ENCODE assay signal across 8 cellular contexts in the genomic region with DNA sequence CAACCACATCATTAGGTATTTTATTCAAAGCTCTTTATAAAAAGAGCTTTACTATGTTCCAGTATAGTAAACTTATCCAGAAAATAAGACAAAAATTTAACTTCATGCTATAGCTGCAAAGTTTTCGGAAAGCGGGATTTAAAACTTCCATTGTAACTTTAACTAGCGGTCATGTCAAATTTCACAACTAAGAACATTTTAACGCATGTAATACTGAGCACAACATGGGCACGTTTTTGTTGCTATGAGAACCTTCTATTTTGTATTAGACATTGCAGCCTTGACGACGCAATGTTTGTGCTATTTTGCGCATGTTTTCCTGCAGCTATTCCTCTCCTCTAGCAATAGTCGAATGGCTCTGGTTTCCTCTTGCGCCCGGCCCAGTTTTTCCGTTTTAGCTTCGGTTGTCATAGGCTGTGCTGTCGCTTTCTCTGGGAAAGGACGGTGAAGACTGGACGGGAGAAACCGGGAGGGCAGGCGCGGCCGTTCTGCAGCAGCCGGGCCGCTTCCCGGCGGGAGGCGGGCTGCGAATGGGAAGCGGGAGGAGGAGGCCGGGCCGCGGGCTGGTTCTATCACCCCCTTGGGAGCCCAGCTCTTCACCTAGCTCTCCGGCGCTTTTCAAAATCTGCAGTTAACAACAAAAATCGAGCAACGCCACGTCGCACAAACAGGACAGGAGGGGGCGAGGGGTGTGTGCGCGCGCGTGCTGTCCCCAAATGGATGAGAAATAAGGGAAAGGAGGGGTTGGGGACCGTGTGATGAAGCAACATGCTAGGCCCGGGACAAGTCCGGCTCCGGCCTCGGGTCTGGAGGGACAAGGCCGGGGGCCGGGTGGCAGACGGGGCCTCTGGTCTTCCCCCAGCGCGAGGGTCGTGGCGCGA.
DNase-seq lines count a peak whose midpoint lies in the region; ATAC-seq, FAIRE-seq and TF ChIP-seq lines count a peak whose summit lies in the region.

No MANE protein-coding gene starts in this region.

- POLR2A ChIA-PET in A549 (lab: Yijun Ruan, JAX): interaction anchor here (0.6 to 5.0 kb wide), 7 partner anchors 10 to 135 kb away, joined by 3 to 102 read pairs (median 4); partner anchors contain the start of genes COX20 and HNRNPU

- CTCF ChIA-PET in A549 (lab: Yijun Ruan, JAX): interaction anchor here (1.3 to 1.8 kb wide), 4 partner anchors 15 to 74 kb away, joined by 3 to 8 read pairs (median 5); no protein-coding TSS in a partner anchor

- peak overlapping the region; percentile 93 for H3K27ac ChIP-seq in A549

- no peak for FAIRE-seq in A549 (lab: Jason Lieb, UNC)

- WGBS in A549 (ENCODE audit: missing lambda C conversion rate): 5% methylated on average over 52 of the region's 54 CpGs

- TF ChIP-seq CTCF in A549 (IDR thresholded peaks at IDR 0.05): no peak
- no peak for TF ChIP-seq CTCF in choroid plexus epithelial cell (conservative IDR thresholded peaks at IDR 0.05; ENCODE audit: low read depth, low read length)

- peaks cover 43% of the 10 kb centered on the region for H3K4me1 ChIP-seq in A549

- DNase-seq in A549 (ENCODE audit: low read depth in 1 of 2, low spot score in 1 of 2) (peak in 1 of 2 experiments; percentile 91), NCI-H2171 (lab: John Stamatoyannopoulos, UW) (peak; percentile 73), choroid plexus epithelial cell (ENCODE audit: low read depth) (peak; percentile 97), left colon (peak; percentile 69 to 80)
- peak; percentile 42 for DNase-seq in activated CD4-positive, CD25-positive, alpha-beta regulatory T cell treated with anti-CD3 and anti-CD28 coated beads, Interleukin-2, amount 50 U/mL, for 16 hours (ENCODE audit: low read depth, low spot score)
- DNase-seq in stimulated activated CD4-positive, alpha-beta T cell treated with anti-CD3 and anti-CD28 coated beads, Interleukin-2, amount 100 ng/mL, for 24 hours: peak; percentile 54 to 65

- TF ChIP-seq RAD21 in A549 (conservative IDR thresholded peaks at IDR 0.05 in 1 of 2, IDR thresholded peaks at IDR 0.05 in 1 of 2): no peak; a peak in 1 of 5 replicates

- H3K4me3 ChIP-seq in A549: peak overlapping the region; percentile 57
- peak overlapping the region; percentile 78 for H3K4me3 ChIP-seq in choroid plexus epithelial cell (ENCODE audit: low read depth, low read length)

- TF ChIP-seq EP300 in A549 (IDR thresholded peaks at IDR 0.05): 0 out of 5 replicates have a peak, but pooled peaks of 1 of the 2 experiments have one; percentile 22

- H3K9me3 ChIP-seq in A549: no peaks in the 10 kb centered on the region

- peak overlapping the region; percentile 68 for H3K4me2 ChIP-seq in A549

- intact Hi-C loops in left colon (cut with DNase I, micrococcal nuclease): loop anchor here in 1 of 2 donors (10.0 kb wide), 2 partner anchors 105 to 135 kb away; partner anchors contain the start of genes COX20 and HNRNPU

- TF ChIP-seq POLR2A in A549 (IDR thresholded peaks at IDR 0.05; ENCODE audit: low read length): peak; percentile 38

- ATAC-seq in A549 (peak; percentile 62 to 65), GM18858 (IDR thresholded peaks at IDR 0.05; ENCODE audit: unreplicated experiment) (peak; percentile 13), HG03108 (IDR thresholded peaks at IDR 0.05; ENCODE audit: unreplicated experiment) (peak; percentile 18), left colon (peak; percentile 44)

TF ChIP-seq in A549, 52 proteins besides CTCF, POLR2A, EP300 and RAD21:
- TF ChIP-seq, protein P1, sequence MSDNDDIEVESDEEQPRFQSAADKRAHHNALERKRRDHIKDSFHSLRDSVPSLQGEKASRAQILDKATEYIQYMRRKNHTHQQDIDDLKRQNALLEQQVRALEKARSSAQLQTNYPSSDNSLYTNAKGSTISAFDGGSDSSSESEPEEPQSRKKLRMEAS (IDR thresholded peaks at IDR 0.05): peak; percentile 51
- TF ChIP-seq E2F6 (IDR thresholded peaks at IDR 0.05; ENCODE audit: borderline replicate concordance, low read depth): peak; percentile 58; the same call in 1 of the 2 replicates
- TF ChIP-seq FOXS1 (CRISPR knock-in tag; IDR thresholded peaks at IDR 0.05): no peak
- peak; percentile 61; the same call in 1 of the 2 replicates for TF ChIP-seq TFCP2L1 (CRISPR knock-in tag; IDR thresholded peaks at IDR 0.05)
- peak; percentile 39; the same call in 1 of the 2 replicates for TF ChIP-seq TP53 (CRISPR knock-in tag; IDR thresholded peaks at IDR 0.05)
- TF ChIP-seq MAZ (IDR thresholded peaks at IDR 0.05; ENCODE audit: borderline replicate concordance, low read depth, low read length): peak; percentile 24; the same call in 1 of the 2 replicates
- TF ChIP-seq, protein P2, sequence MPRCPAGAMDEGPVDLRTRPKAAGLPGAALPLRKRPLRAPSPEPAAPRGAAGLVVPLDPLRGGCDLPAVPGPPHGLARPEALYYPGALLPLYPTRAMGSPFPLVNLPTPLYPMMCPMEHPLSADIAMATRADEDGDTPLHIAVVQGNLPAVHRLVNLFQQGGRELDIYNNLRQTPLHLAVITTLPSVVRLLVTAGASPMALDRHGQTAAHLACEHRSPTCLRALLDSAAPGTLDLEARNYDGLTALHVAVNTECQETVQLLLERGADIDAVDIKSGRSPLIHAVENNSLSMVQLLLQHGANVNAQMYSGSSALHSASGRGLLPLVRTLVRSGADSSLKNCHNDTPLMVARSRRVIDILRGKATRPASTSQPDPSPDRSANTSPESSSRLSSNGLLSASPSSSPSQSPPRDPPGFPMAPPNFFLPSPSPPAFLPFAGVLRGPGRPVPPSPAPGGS (IDR thresholded peaks at IDR 0.05): peak; percentile 10; the same call in 1 of the 3 replicates
- peak; percentile 74 for TF ChIP-seq PHF8 (IDR thresholded peaks at IDR 0.05; ENCODE audit: borderline replicate concordance, low read depth)
- TF ChIP-seq FOSB (CRISPR knock-in tag; IDR thresholded peaks at IDR 0.05): peak; percentile 54; the same call in 1 of the 2 replicates
- no peak for TF ChIP-seq ZFP36 (IDR thresholded peaks at IDR 0.05; ENCODE audit: borderline replicate concordance, partially characterized antibody)
- TF ChIP-seq RFX5 (IDR thresholded peaks at IDR 0.05): no peak
- TF ChIP-seq CEBPB (IDR thresholded peaks at IDR 0.05): peak; percentile 50 to 87; a peak in 3 of 4 replicates
- TF ChIP-seq HOXA7 (CRISPR knock-in tag; IDR thresholded peaks at IDR 0.05): 0 out of 2 replicates have a peak, but pooled peaks have one; percentile 57
- peak in 1 of 2 experiments; percentile 62; a peak in 3 of 5 replicates for TF ChIP-seq JUN (IDR thresholded peaks at IDR 0.05)
- TF ChIP-seq HEYL (CRISPR knock-in tag; IDR thresholded peaks at IDR 0.05): no peak
- TF ChIP-seq ATOH8 (CRISPR knock-in tag; IDR thresholded peaks at IDR 0.05; ENCODE audit: low read depth): no peak
- peak; percentile 98 for TF ChIP-seq BHLHE40 (IDR thresholded peaks at IDR 0.05; ENCODE audit: low read depth, low read length)
- TF ChIP-seq MYC (IDR thresholded peaks at IDR 0.05; ENCODE audit: borderline replicate concordance, low read length): peak; percentile 58; the same call in 1 of the 2 replicates
- TF ChIP-seq HDAC2 (IDR thresholded peaks at IDR 0.05): no peak
- no peak for TF ChIP-seq EHMT2 (IDR thresholded peaks at IDR 0.05; ENCODE audit: low read depth)
- TF ChIP-seq GATA3 (IDR thresholded peaks at IDR 0.05; ENCODE audit: borderline replicate concordance): no peak
- peak; percentile 71; the same call in 1 of the 2 replicates for TF ChIP-seq HOXB5 (CRISPR knock-in tag; IDR thresholded peaks at IDR 0.05)

Comparison
In these comparisons a context has a peak if more than half of its experiments do, and no peak if none do; other contexts are left out.
1. ATAC-seq: peak in every context shown above with its lines; median percentile 64 in A549; 44 in left colon; 18 in HG03108; 13 in GM18858.